Comparison of ENCODE assay signal across 9 cellular contexts in genomic region chrX:45850197-45850774, GRCh38.
DNase-seq lines count a peak whose midpoint lies in the region; ATAC-seq and TF ChIP-seq lines count a peak whose summit lies in the region.
"Had no signal": no experiment of that assay in that cellular context is flagged by ENCODE, and none has a peak within 500 bp of the region (broad histone marks: within the 10 kb centered on the region; RNA-seq: fewer than 3 reads in every experiment).

No MANE protein-coding gene starts in this region.

- H3K27ac Mint-ChIP-seq in naive B cell: peak overlapping the region in 1 of 6 donors; percentile 95

- peak overlapping the region; percentile 59; the same call in 1 of the 2 replicates for H3K27ac ChIP-seq in HEK293 (ENCODE audit: extremely low read depth, low read depth, low read length)
- peak overlapping the region; percentile 30 to 59 for H3K27ac ChIP-seq in uterus
- H3K27ac ChIP-seq: VCaP had no signal

- H3K4me1 ChIP-seq in HEK293 (ENCODE audit: control insufficient read depth, insufficient read depth, low read length) (no peaks in the 10 kb centered on the region), uterus (no peaks in the 10 kb centered on the region)

- POLR2A ChIA-PET in HEK293 (lab: Yijun Ruan, JAX): no interaction called here

- peak; percentile 24 to 28 for ATAC-seq in naive B cell (ENCODE audit: low read depth in 2 of 2)
- ATAC-seq in HG03469 (IDR thresholded peaks at IDR 0.05; ENCODE audit: unreplicated experiment): no peak
- ATAC-seq in GM19324 (IDR thresholded peaks at IDR 0.05; ENCODE audit: low FRiP score, unreplicated experiment): no peak

- peaks cover 9 to 31% (median 19%) of the 10 kb centered on the region in 3 donors for H3K27me3 Mint-ChIP-seq in naive B cell

- H3K36me3 Mint-ChIP-seq in naive B cell: no peaks in the 10 kb centered on the region

- TF ChIP-seq POLR2A in uterus (IDR thresholded peaks at IDR 0.05): no peak

- no peaks in the 10 kb centered on the region for H3K27me3 ChIP-seq in uterus

- H3K4me1 Mint-ChIP-seq in naive B cell: peaks cover 11 to 15% (median 14%) of the 10 kb centered on the region in 3 donors

- peak overlapping the region; percentile 76 to 94 (median 87) for H3K4me3 Mint-ChIP-seq in naive B cell

- H3K4me3 ChIP-seq in HEK293 (ENCODE audit: low read depth, low read length): peak overlapping the region; percentile 54
- peak overlapping the region; percentile 41 to 47 for H3K4me3 ChIP-seq in uterus

- TF ChIP-seq CTCF in HEK293 (tag by site-specific recombination; IDR thresholded peaks at IDR 0.05) (no peak), uterus (IDR thresholded peaks at IDR 0.05) (no peak)

- H3K36me3 ChIP-seq in HEK293 (ENCODE audit: control insufficient read depth in 2 of 2, insufficient read depth in 1 of 2, low read length in 2 of 2) (peaks cover 7 to 11% of the 10 kb centered on the region in 2 experiments; a peak in 2 of 3 replicates), uterus (no peaks in the 10 kb centered on the region)

- intact Hi-C loops in uterus (cut with DNase I; ENCODE audit: low total_unique reads): no loop called here

- DNase-seq in T-helper 9 cell (peak; percentile 11), ecto neural progenitor cell (ENCODE audit: low spot score) (peak; percentile 63), naive B cell (no peak), uterus (peak in 1 of 2 donors; percentile 15), midbrain (lab: John Stamatoyannopoulos, UW) (no peak)

- H3K9me3 ChIP-seq in HEK293 (ENCODE audit: control insufficient read depth, insufficient read depth, low read depth, low read length) (no peaks in the 10 kb centered on the region), uterus (no peaks in the 10 kb centered on the region)

- peaks cover 0 to 1% (median 0%) of the 10 kb centered on the region in 7 donors for H3K9me3 Mint-ChIP-seq in naive B cell

- CTCF ChIA-PET in HEK293 (lab: Yijun Ruan, JAX): interaction anchor here (0.7 to 1.8 kb wide), 3 partner anchors 48 to 1323 kb away, joined by 4 to 5 read pairs (median 5); no protein-coding TSS in a partner anchor

TF ChIP-seq in HEK293, 187 proteins besides CTCF, POLR2A, EP300 and RAD21 (continues in another document):
- TF ChIP-seq, protein P1, sequence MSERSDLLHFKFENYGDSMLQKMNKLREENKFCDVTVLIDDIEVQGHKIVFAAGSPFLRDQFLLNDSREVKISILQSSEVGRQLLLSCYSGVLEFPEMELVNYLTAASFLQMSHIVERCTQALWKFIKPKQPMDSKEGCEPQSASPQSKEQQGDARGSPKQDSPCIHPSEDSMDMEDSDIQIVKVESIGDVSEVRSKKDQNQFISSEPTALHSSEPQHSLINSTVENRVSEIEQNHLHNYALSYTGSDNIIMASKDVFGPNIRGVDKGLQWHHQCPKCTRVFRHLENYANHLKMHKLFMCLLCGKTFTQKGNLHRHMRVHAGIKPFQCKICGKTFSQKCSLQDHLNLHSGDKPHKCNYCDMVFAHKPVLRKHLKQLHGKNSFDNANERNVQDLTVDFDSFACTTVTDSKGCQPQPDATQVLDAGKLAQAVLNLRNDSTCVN (tag by site-specific recombination; optimal IDR thresholded peaks at IDR 0.05): peak; percentile 3
- TF ChIP-seq ZNF596 (tag by site-specific recombination; IDR thresholded peaks at IDR 0.05): 0 out of 2 replicates have a peak, but pooled peaks have one; percentile 48
- TF ChIP-seq ZBTB8A (tag by site-specific recombination; IDR thresholded peaks at IDR 0.05): no peak
- TF ChIP-seq, protein P2, sequence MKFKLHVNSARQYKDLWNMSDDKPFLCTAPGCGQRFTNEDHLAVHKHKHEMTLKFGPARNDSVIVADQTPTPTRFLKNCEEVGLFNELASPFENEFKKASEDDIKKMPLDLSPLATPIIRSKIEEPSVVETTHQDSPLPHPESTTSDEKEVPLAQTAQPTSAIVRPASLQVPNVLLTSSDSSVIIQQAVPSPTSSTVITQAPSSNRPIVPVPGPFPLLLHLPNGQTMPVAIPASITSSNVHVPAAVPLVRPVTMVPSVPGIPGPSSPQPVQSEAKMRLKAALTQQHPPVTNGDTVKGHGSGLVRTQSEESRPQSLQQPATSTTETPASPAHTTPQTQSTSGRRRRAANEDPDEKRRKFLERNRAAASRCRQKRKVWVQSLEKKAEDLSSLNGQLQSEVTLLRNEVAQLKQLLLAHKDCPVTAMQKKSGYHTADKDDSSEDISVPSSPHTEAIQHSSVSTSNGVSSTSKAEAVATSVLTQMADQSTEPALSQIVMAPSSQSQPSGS (tag by site-specific recombination; IDR thresholded peaks at IDR 0.05; ENCODE audit: low read depth): no peak
- TF ChIP-seq ZNF335 (tag by site-specific recombination; conservative IDR thresholded peaks at IDR 0.05): 0 out of 2 replicates have a peak, but pooled peaks have one; percentile 23
- no peak for TF ChIP-seq IKZF3 (tag by site-specific recombination; IDR thresholded peaks at IDR 0.05)
- TF ChIP-seq MYNN (tag by site-specific recombination; IDR thresholded peaks at IDR 0.05; ENCODE audit: borderline replicate concordance): no peak
- TF ChIP-seq SCRT2 (tag by site-specific recombination; IDR thresholded peaks at IDR 0.05): no peak
- TF ChIP-seq ZNF341 (tag by site-specific recombination; IDR thresholded peaks at IDR 0.05; ENCODE audit: low read depth): no peak
- TF ChIP-seq OSR2 (tag by site-specific recombination; IDR thresholded peaks at IDR 0.05): no peak
- 0 out of 2 replicates have a peak, but pooled peaks have one; percentile 28 for TF ChIP-seq HOXC10 (CRISPR knock-in tag; IDR thresholded peaks at IDR 0.05)
- 0 out of 2 replicates have a peak, but pooled peaks have one; percentile 25 for TF ChIP-seq PRDM10 (tag by site-specific recombination; IDR thresholded peaks at IDR 0.05)
- TF ChIP-seq ZSCAN4 (tag by site-specific recombination; IDR thresholded peaks at IDR 0.05): peak; percentile 84
- TF ChIP-seq ZNF132 (tag by site-specific recombination; IDR thresholded peaks at IDR 0.05; ENCODE audit: borderline replicate concordance): no peak
- no peak for TF ChIP-seq SP3 (tag by site-specific recombination; IDR thresholded peaks at IDR 0.05)
- TF ChIP-seq ZNF202 (tag by site-specific recombination; IDR thresholded peaks at IDR 0.05; ENCODE audit: borderline replicate concordance): no peak
- no peak for TF ChIP-seq ZNF26 (tag by site-specific recombination; IDR thresholded peaks at IDR 0.05)
- no peak for TF ChIP-seq ZNF510 (tag by site-specific recombination; IDR thresholded peaks at IDR 0.05; ENCODE audit: insufficient replicate concordance)
- TF ChIP-seq ZNF24 (tag by site-specific recombination; IDR thresholded peaks at IDR 0.05): no peak
- no peak for TF ChIP-seq MEIS1 (CRISPR knock-in tag; IDR thresholded peaks at IDR 0.05; ENCODE audit: borderline replicate concordance)

Comparison
In these comparisons a context has a peak if more than half of its experiments do, and no peak if none do; other contexts are left out.
1. DNase-seq: peak in T-helper 9 cell (single experiment) and ecto neural progenitor cell (single experiment); none in naive B cell (single experiment) and midbrain (single experiment).
2. ATAC-seq: peak in naive B cell (2 of 2); none in HG03469 (single experiment) and GM19324 (single experiment).